Comparison of ENCODE assay signal across 25 cellular contexts in genomic region chr20:17621229-17621968, GRCh38. TPM values are rescaled to one million over a fixed set of nuclear protein-coding genes. Genes with fewer than 3 reads are reported as not detected.
DNase-seq lines count a peak whose midpoint lies in the region; ATAC-seq, FAIRE-seq and TF ChIP-seq lines count a peak whose summit lies in the region.
"Had no signal": no experiment of that assay in that cellular context is flagged by ENCODE, and none has a peak within 500 bp of the region (broad histone marks: within the 10 kb centered on the region; RNA-seq: fewer than 3 reads in every experiment).

No MANE protein-coding gene starts in this region.

- no peak for FAIRE-seq in pancreas (lab: Jason Lieb, UNC)
- FAIRE-seq: G401.6 had no signal

- H3K4me1 ChIP-seq in pancreas (peaks cover 0 to 5% (median 0%) of the 10 kb centered on the region in 3 donors), aorta (ENCODE audit: control insufficient read depth in 1 of 2, insufficient read depth in 2 of 2, low read length in 2 of 2) (no peaks in the 10 kb centered on the region)
- H3K4me1 ChIP-seq: gastrocnemius medialis, SJCRH30 had no signal

- 65 to 68% methylated on average over 24 of the region's 24 CpGs for whole genome bisulfite sequencing in pancreas, 2 donors
- WGBS in aorta, 2 donors = 84 to 86% methylated on average over 23 to 24 of the region's 24 CpGs

- peaks cover 13 to 99% (median 88%) of the 10 kb centered on the region in 3 donors for H3K36me3 ChIP-seq in pancreas
- H3K36me3 ChIP-seq in aorta (ENCODE audit: control insufficient read depth in 1 of 2, insufficient read depth in 2 of 2, low read length in 1 of 2) = peaks cover 0 to 5% of the 10 kb centered on the region in 2 donors

- H3K27me3 ChIP-seq in pancreas = no peaks in the 10 kb centered on the region
- no peaks in the 10 kb centered on the region for H3K27me3 ChIP-seq in aorta (ENCODE audit: control insufficient read depth in 1 of 2, insufficient read depth in 2 of 2, low read length in 1 of 2)
- H3K27me3 ChIP-seq: gastrocnemius medialis, SJCRH30 had no signal

- DNase-seq in cardiac septum (ENCODE audit: low spot score) = peak; percentile 68
- no peak for DNase-seq in Right ventricle myocardium superior
- peak; percentile 31 for DNase-seq in ecto neural progenitor cell (ENCODE audit: low spot score)
- peak in 4 of 6 donors; percentile 16 to 59 (median 30) for DNase-seq in pancreas
- peak; percentile 29 to 70 for DNase-seq in aorta
- DNase-seq in NCI-H774 (lab: John Stamatoyannopoulos, UW) = no peak
- DNase-seq: activated CD8-positive, alpha-beta T cell treated with anti-CD3 and anti-CD28 coated beads, Interleukin-2, amount 10 ng/mL, durations not matched to agents 7 days and 5 days; activated T-cell treated with anti-CD3 and anti-CD28 coated beads, Interleukin-2, amount 50 U/mL, for 4 hours; CD4-positive, CD25-positive, alpha-beta regulatory T cell; effector memory CD4-positive, alpha-beta T cell; GOT3; kidney glomerular epithelial cell; MV-4-11; NCI-H1694; NCI-H2227 treated with DMSO at 0.1 percent for 48 hours; stimulated activated CD8-positive, alpha-beta memory T cell treated with anti-CD3 and anti-CD28 coated beads, Interleukin-4, amount 100 ng/mL, for 48 hours; WERI-Rb-1 had no signal

- H3K9me3 ChIP-seq in pancreas = no peaks in the 10 kb centered on the region
- H3K9me3 ChIP-seq in aorta (ENCODE audit: control insufficient read depth, low read length) = no peaks in the 10 kb centered on the region
- H3K9me3 ChIP-seq: gastrocnemius medialis, mucosa of descending colon, SJCRH30 had no signal

- intact Hi-C loops in cardiac septum (cut with DNase I) = no loop called here
- intact Hi-C loops in Right ventricle myocardium superior (cut with DNase I) = no loop called here
- intact Hi-C loops in pancreas (cut with DNase I) = no loop called here
- intact Hi-C loops in aorta (cut with DNase I) = no loop called here

- H3K4me3 ChIP-seq in pancreas = no peak overlapping the region
- no peak overlapping the region for H3K4me3 ChIP-seq in aorta (ENCODE audit: low read length in 2 of 2)
- H3K4me3 ChIP-seq: gastrocnemius medialis, mucosa of descending colon, SJCRH30 had no signal

- ATAC-seq in Right ventricle myocardium superior (ENCODE audit: poor library complexity) = no peak
- no peak for ATAC-seq in pancreas
- ATAC-seq in aorta (ENCODE audit: low FRiP score) = no peak
- no peak for ATAC-seq in HG03159 (IDR thresholded peaks at IDR 0.05; ENCODE audit: unreplicated experiment)
- ATAC-seq in GM18511 (IDR thresholded peaks at IDR 0.05; ENCODE audit: unreplicated experiment) = no peak
- ATAC-seq: activated CD8-positive, alpha-beta T cell treated with anti-CD3 and anti-CD28 coated beads, Interleukin-2, amount 10 ng/mL, durations not matched to agents 7 days and 5 days; activated naive CD4-positive, alpha-beta T cell treated with anti-CD3 and anti-CD28 coated beads, Interleukin-2, amount 50 U/mL, for 72 hours; activated T-cell treated with anti-CD3 and anti-CD28 coated beads, Interleukin-2, amount 50 U/mL, for 4 hours; esophagus mucosa; gastrocnemius medialis; mucosa of descending colon had no signal

- TF ChIP-seq CTCF in pancreas (IDR thresholded peaks at IDR 0.05) = no peak

- no peak overlapping the region for H3K27ac ChIP-seq in pancreas
- H3K27ac ChIP-seq in aorta (ENCODE audit: low read depth in 1 of 2, low read length in 2 of 2) = no peak overlapping the region
- H3K27ac ChIP-seq: gastrocnemius medialis, SJCRH30, WERI-Rb-1 had no signal

RNA-seq across cellular contexts. Expression of gene DSTN, which starts 51.5 kb away (rescaled TPM):
- total RNA-seq in cardiac septum (569 TPM), Right ventricle myocardium superior (860 TPM), pancreas (100 to 1,000 TPM; 172 to 192 (median 182) TPM), aorta (1,000 to 10,000 TPM; 1,041 to 1,932 TPM)
- polyA plus RNA-seq in pancreas (100 to 1,000 TPM; 138 to 242 TPM), aorta (1,000 to 10,000 TPM; 2,289 to 5,298 TPM)

Comparison
In these comparisons a context has a peak if more than half of its experiments do, and no peak if none do; other contexts are left out.
1. DNase-seq: peak in cardiac septum (single experiment), ecto neural progenitor cell (single experiment), pancreas (4 of 6) and aorta (2 of 2); none in Right ventricle myocardium superior (single experiment) and NCI-H774 (single experiment).